Comparison of ENCODE assay signal across 22 cellular contexts in genomic region chr17:74244543-74244942, GRCh38. TPM values are rescaled to one million over a fixed set of nuclear protein-coding genes. Genes with fewer than 3 reads are reported as not detected.
DNase-seq lines count a peak whose midpoint lies in the region; ATAC-seq and TF ChIP-seq lines count a peak whose summit lies in the region.
"Had no signal": no experiment of that assay in that cellular context is flagged by ENCODE, and none has a peak within 500 bp of the region (broad histone marks: within the 10 kb centered on the region; RNA-seq: fewer than 3 reads in every experiment).

No MANE protein-coding gene starts in this region.

- TF ChIP-seq CTCF in brain (conservative IDR thresholded peaks at IDR 0.05) = no peak
- no peak for TF ChIP-seq CTCF in chondrocyte (IDR thresholded peaks at IDR 0.05)

- peaks cover 7% of the 10 kb centered on the region for H3K27me3 Mint-ChIP-seq in brain
- H3K27me3 Mint-ChIP-seq in chondrocyte (ENCODE audit: low read depth) = peaks cover 4% of the 10 kb centered on the region
- H3K27me3 Mint-ChIP-seq: activated CD4-positive, alpha-beta T cell treated with anti-CD3 and anti-CD28 coated beads, Interleukin-2, amount 10 ng/mL, durations not matched to agents 7 days and 5 days; activated naive CD4-positive, alpha-beta T cell treated with anti-CD3 and anti-CD28 coated beads, Interleukin-2, amount 50 U/mL, for 24 hours had no signal

- H3K4me3 Mint-ChIP-seq in brain (peak overlapping the region in 1 of 5 experiments; percentile 10), chondrocyte (ENCODE audit: unreplicated experiment) (no peak overlapping the region)
- H3K4me3 Mint-ChIP-seq: activated CD4-positive, alpha-beta T cell treated with anti-CD3 and anti-CD28 coated beads, Interleukin-2, amount 10 ng/mL, durations not matched to agents 7 days and 5 days; activated naive CD4-positive, alpha-beta T cell treated with anti-CD3 and anti-CD28 coated beads, Interleukin-2, amount 50 U/mL, for 24 hours; neural crest cell had no signal

- H3K36me3 Mint-ChIP-seq in brain (peaks cover 18% of the 10 kb centered on the region), chondrocyte (ENCODE audit: low read depth) (no peaks in the 10 kb centered on the region)
- H3K36me3 Mint-ChIP-seq: activated naive CD4-positive, alpha-beta T cell treated with anti-CD3 and anti-CD28 coated beads, Interleukin-2, amount 50 U/mL, for 24 hours had no signal

- peak in 12 of 14 donors; percentile 15 to 73 (median 50) for DNase-seq in C1 segment of cervical spinal cord (lab: John Stamatoyannopoulos, UW)
- DNase-seq in inferior parietal cortex (ENCODE audit: extremely low spot score) = peak; percentile 80
- DNase-seq in pons (ENCODE audit: low spot score) = peak; percentile 97
- DNase-seq in chondrocyte (ENCODE audit: low spot score) = no peak
- no peak for DNase-seq in GM19240 (ENCODE audit: insufficient read length, low spot score)
- DNase-seq: ACHN; activated CD4-positive, alpha-beta T cell treated with anti-CD3 and anti-CD28 coated beads, Interleukin-2, amount 10 ng/mL, durations not matched to agents 7 days and 5 days; esophagus squamous epithelium; mucosa of descending colon; NCI-H1092 treated with DMSO at 0.1 percent for 48 hours; NCI-H446 treated with DMSO at 0.1 percent for 48 hours; spleen; stimulated activated CD4-positive, alpha-beta T cell treated with anti-CD3 and anti-CD28 coated beads, Interleukin-4, amount 100 ng/mL, for 1 hour; stimulated activated naive CD4-positive, alpha-beta T cell; tibial artery had no signal

- H3K27ac Mint-ChIP-seq in brain (peak overlapping the region; percentile 17 to 52 (median 41)), chondrocyte (ENCODE audit: unreplicated experiment) (no peak overlapping the region)
- H3K27ac Mint-ChIP-seq: activated CD4-positive, alpha-beta T cell treated with anti-CD3 and anti-CD28 coated beads, Interleukin-2, amount 10 ng/mL, durations not matched to agents 7 days and 5 days; activated naive CD4-positive, alpha-beta T cell treated with anti-CD3 and anti-CD28 coated beads, Interleukin-2, amount 50 U/mL, for 24 hours had no signal

- H3K9me3 Mint-ChIP-seq in brain (peaks cover 0 to 4% (median 0%) of the 10 kb centered on the region in 5 experiments), chondrocyte (ENCODE audit: low read depth) (no peaks in the 10 kb centered on the region)
- H3K9me3 Mint-ChIP-seq: activated CD4-positive, alpha-beta T cell treated with anti-CD3 and anti-CD28 coated beads, Interleukin-2, amount 10 ng/mL, durations not matched to agents 7 days and 5 days; activated naive CD4-positive, alpha-beta T cell treated with anti-CD3 and anti-CD28 coated beads, Interleukin-2, amount 50 U/mL, for 24 hours; neural crest cell had no signal

- ATAC-seq in HG03571 (IDR thresholded peaks at IDR 0.05; ENCODE audit: unreplicated experiment) (no peak), GM18520 (IDR thresholded peaks at IDR 0.05; ENCODE audit: unreplicated experiment) (no peak)

- H3K4me1 Mint-ChIP-seq in brain = peaks cover 56% of the 10 kb centered on the region
- peaks cover 9% of the 10 kb centered on the region for H3K4me1 Mint-ChIP-seq in chondrocyte (ENCODE audit: low read depth)
- H3K4me1 Mint-ChIP-seq: activated CD4-positive, alpha-beta T cell treated with anti-CD3 and anti-CD28 coated beads, Interleukin-2, amount 10 ng/mL, durations not matched to agents 7 days and 5 days; activated naive CD4-positive, alpha-beta T cell treated with anti-CD3 and anti-CD28 coated beads, Interleukin-2, amount 50 U/mL, for 24 hours had no signal

RNA-seq across cellular contexts. Expression of gene DNAI2, which starts 29.5 kb away (rescaled TPM):
- polyA plus RNA-seq in brain (ENCODE audit: insufficient read depth, low read depth, low replicate concordance) = 0.56 TPM
- not detected in 3 replicates for total RNA-seq in chondrocyte
- total RNA-seq: astrocyte, Daoy, mucosa of descending colon, neural crest cell had no signal

RNA-seq across cellular contexts. Expression of gene TTYH2, which starts 31.2 kb away (rescaled TPM):
- polyA plus RNA-seq in brain (ENCODE audit: insufficient read depth, low read depth, low replicate concordance) = 91.1 TPM
- total RNA-seq in chondrocyte = 1.6 to 2.1 TPM (median 1.9 TPM) in 3 replicates

RNA-seq across cellular contexts. Expression of gene RPL38, which starts 41.1 kb away (rescaled TPM):
- 4,253 TPM for polyA plus RNA-seq in brain (ENCODE audit: insufficient read depth, low read depth, low replicate concordance)
- total RNA-seq in chondrocyte = 539 to 625 TPM (median 549 TPM) in 3 replicates

Comparison
In these comparisons a context has a peak if more than half of its experiments do, and no peak if none do; other contexts are left out.
1. DNase-seq: peak in C1 segment of cervical spinal cord (12 of 14), inferior parietal cortex (single experiment) and pons (single experiment); none in chondrocyte (single experiment) and GM19240 (single experiment).